ENCODE assay signal across 1 cellular context in genomic region chr10:73413528-73414229, GRCh38.
TF ChIP-seq lines count a peak whose summit lies in the region.

Gene ANXA7, minus strand, starts transcription at chr10:73414058. Its CDS starts 13,202 bp downstream, at chr10:73400856.

TF ChIP-seq in HepG2, 621 proteins besides CTCF, POLR2A, EP300 and RAD21 (continued from another document and continues in another):
- TF ChIP-seq ZBED4 (CRISPR knock-in tag; IDR thresholded peaks at IDR 0.05; ENCODE audit: borderline replicate concordance) (peak; percentile 62), TRIM24 (CRISPR knock-in tag; IDR thresholded peaks at IDR 0.05) (no peak), TSC22D2 (CRISPR knock-in tag; IDR thresholded peaks at IDR 0.05; ENCODE audit: borderline replicate concordance) (no peak), FOXK1 (CRISPR knock-in tag; IDR thresholded peaks at IDR 0.05; ENCODE audit: borderline replicate concordance, low read depth) (peak; percentile 72; the same call in 1 of the 2 replicates), GMEB2 (CRISPR knock-in tag; IDR thresholded peaks at IDR 0.05; ENCODE audit: low read depth) (no peak), RORA (CRISPR knock-in tag; IDR thresholded peaks at IDR 0.05) (no peak), ZNF7 (CRISPR knock-in tag; IDR thresholded peaks at IDR 0.05) (no peak), MLX (CRISPR knock-in tag; IDR thresholded peaks at IDR 0.05) (0 out of 2 replicates have a peak, but pooled peaks have one; percentile 8), ZNF841 (CRISPR knock-in tag; IDR thresholded peaks at IDR 0.05; ENCODE audit: borderline replicate concordance) (no peak; the same call in 1 of the 2 replicates), ZNF124 (CRISPR knock-in tag; IDR thresholded peaks at IDR 0.05) (peak; percentile 93), RBM39 (IDR thresholded peaks at IDR 0.05; ENCODE audit: low read depth, low read length, poor library complexity, severe bottlenecking) (peak; percentile 77), FOXA3 (CRISPR knock-in tag; IDR thresholded peaks at IDR 0.05) (no peak), KDM3A (CRISPR knock-in tag; IDR thresholded peaks at IDR 0.05; ENCODE audit: low read depth) (peak; percentile 78; the same call in 1 of the 2 replicates), MAX (IDR thresholded peaks at IDR 0.05) (peak; percentile 74), ZNF30 (CRISPR knock-in tag; IDR thresholded peaks at IDR 0.05) (no peak), ZFP36 (IDR thresholded peaks at IDR 0.05; ENCODE audit: borderline replicate concordance, low read depth, low read length, partially characterized antibody) (no peak), ZSCAN22 (CRISPR knock-in tag; IDR thresholded peaks at IDR 0.05) (no peak; the same call in 1 of the 2 replicates), FLYWCH1 (CRISPR knock-in tag; IDR thresholded peaks at IDR 0.05) (no peak), THAP7 (CRISPR knock-in tag; IDR thresholded peaks at IDR 0.05) (no peak), MYPOP (CRISPR knock-in tag; IDR thresholded peaks at IDR 0.05) (peak; percentile 90), BRF2 (CRISPR knock-in tag; IDR thresholded peaks at IDR 0.05) (no peak; the same call in 1 of the 2 replicates), POLR2AphosphoS2 (IDR thresholded peaks at IDR 0.05; ENCODE audit: low read depth, low read length) (no peak), ZNF776 (CRISPR knock-in tag; IDR thresholded peaks at IDR 0.05) (peak; percentile 82), MNT (IDR thresholded peaks at IDR 0.05) (no peak), SRSF1 (optimal IDR thresholded peaks at IDR 0.05; ENCODE audit: low read depth, low read length) (peak; percentile 21), ZNF777 (CRISPR knock-in tag; IDR thresholded peaks at IDR 0.05) (peak; percentile 68), TRIM22 (IDR thresholded peaks at IDR 0.05) (no peak), FOXP4 (CRISPR knock-in tag; IDR thresholded peaks at IDR 0.05) (no peak), AGO2 (optimal IDR thresholded peaks at IDR 0.05; ENCODE audit: low read depth, low read length) (peak; percentile 88), SIN3A (IDR thresholded peaks at IDR 0.05; ENCODE audit: borderline replicate concordance, low read depth, low read length) (peak; percentile 68; the same call in 1 of the 2 replicates), CSRNP2 (CRISPR knock-in tag; conservative IDR thresholded peaks at IDR 0.05; ENCODE audit: low read depth) (no peak), RBAK (CRISPR knock-in tag; IDR thresholded peaks at IDR 0.05) (no peak), CC2D1A (CRISPR knock-in tag; IDR thresholded peaks at IDR 0.05) (no peak; the same call in 1 of the 2 replicates), EZH2 (conservative IDR thresholded peaks at IDR 0.05; ENCODE audit: low read depth, low read length) (no peak), ZNF10 (CRISPR knock-in tag; IDR thresholded peaks at IDR 0.05; ENCODE audit: borderline replicate concordance, low read depth) (no peak), MED8 (CRISPR knock-in tag; IDR thresholded peaks at IDR 0.05; ENCODE audit: insufficient replicate concordance) (peak; percentile 64), KLF6 (CRISPR knock-in tag; IDR thresholded peaks at IDR 0.05) (peak; percentile 36; the same call in 1 of the 2 replicates), STAG1 (CRISPR knock-in tag; IDR thresholded peaks at IDR 0.05) (0 out of 2 replicates have a peak, but pooled peaks have one; percentile 1)
